40 cellular contexts compared by ENCODE assay signal in genomic region chr19:35419046-35419445, GRCh38. TPM values are rescaled to one million over a fixed set of nuclear protein-coding genes. Genes with fewer than 3 reads are reported as not detected.
"Had no signal": no experiment of that assay in that cellular context is flagged by ENCODE, and none has a peak within 500 bp of the region (broad histone marks: within the 10 kb centered on the region; RNA-seq: fewer than 3 reads in every experiment).

No MANE protein-coding gene starts in this region.

- ATAC-seq: activated CD8-positive, alpha-beta T cell treated with anti-CD3 and anti-CD28 coated beads for 36 hours; activated T-cell treated with anti-CD3 and anti-CD28 coated beads, Interleukin-2, amount 50 U/mL, for 72 hours; activated T-helper 17 cell treated with anti-CD3 and anti-CD28 coated beads, Interleukin-2, amount 50 U/mL, for 72 hours; PC-3; Right ventricle myocardium inferior; SK-N-SH treated with all-trans-retinoic acid at 6 μM for 48 hours had no signal

- H3K36me3 ChIP-seq: ascending aorta, cardiac muscle cell, MG63, Peyer's patch, WERI-Rb-1 had no signal

- H3K27ac ChIP-seq: ascending aorta, cardiac muscle cell, RWPE1, WERI-Rb-1 had no signal

- H3K27me3 ChIP-seq: ascending aorta, Peyer's patch had no signal

- H3K9me3 ChIP-seq: ascending aorta, MG63, Peyer's patch had no signal

- DNase-seq: activated CD4-positive, alpha-beta T cell treated with anti-CD3 and anti-CD28 coated beads for 1 hour; activated CD4-positive, alpha-beta T cell treated with anti-CD3 and anti-CD28 coated beads, Interleukin-2, amount 10 ng/mL, durations not matched to agents 24 days and 14 days; activated CD4-positive, alpha-beta T cell treated with anti-CD3 and anti-CD28 coated beads, Interleukin-2, amount 50 U/mL, for 4 hours; activated CD4-positive, CD25-positive, alpha-beta regulatory T cell; activated CD8-positive, alpha-beta T cell treated with anti-CD3 and anti-CD28 coated beads for 36 hours; activated effector memory CD4-positive, alpha-beta T cell treated with anti-CD3 and anti-CD28 coated beads, Interleukin-2, amount 50 U/mL, for 16 hours; activated naive CD4-positive, alpha-beta T cell treated with Interleukin-2 at 50 U/mL for 16 hours; activated naive CD8-positive, alpha-beta T cell treated with anti-CD3 and anti-CD28 coated beads, Interleukin-2, amount 10 ng/mL, durations not matched to agents 7 days and 5 days; activated T-cell treated with anti-CD3 and anti-CD28 coated beads, Interleukin-2, amount 50 U/mL, for 1 hour; activated T-cell treated with anti-CD3 and anti-CD28 coated beads, Interleukin-2, amount 50 U/mL, for 72 hours; amygdala; Karpas-422; KBM-7; MG63; NCI-H1048; NCI-H1105 treated with DMSO at 0.1 percent for 48 hours; NCI-H1436; NCI-H1694; NCI-H1930; NCI-H2081 treated with DMSO at 0.1 percent for 48 hours; NCI-H2171; NCI-H510A; NCI-H526; NCI-H748 treated with DMSO at 0.1 percent for 48 hours; NK-92 treated with Interleukin-12 subunit alpha and Interleukin-12 subunit beta, amount 100 ng/mL, for 24 hours; PC-3; Peyer's patch; SIG-M5; T-helper 1 cell; T-helper 2 cell; T-helper 9 cell; WERI-Rb-1 had no signal

- H3K4me1 ChIP-seq: ascending aorta had no signal

- H3K4me3 ChIP-seq: ascending aorta, cardiac muscle cell, MG63, Peyer's patch had no signal

RNA-seq across cellular contexts. Expression of gene FFAR2, which starts 29.0 kb away (rescaled TPM):
- total RNA-seq: activated CD4-positive, alpha-beta T cell treated with anti-CD3 and anti-CD28 coated beads, Interleukin-2, amount 10 ng/mL, durations not matched to agents 24 days and 14 days; activated CD8-positive, alpha-beta memory T cell treated with anti-CD3 and anti-CD28 coated beads for 36 hours; activated CD8-positive, alpha-beta T cell treated with anti-CD3 and anti-CD28 coated beads for 36 hours; activated naive CD8-positive, alpha-beta T cell treated with anti-CD3 and anti-CD28 coated beads, Interleukin-2, amount 10 ng/mL, durations not matched to agents 7 days and 5 days; activated T-cell treated with anti-CD3 and anti-CD28 coated beads, Interleukin-2, amount 50 U/mL, for 72 hours; activated T-helper 17 cell treated with anti-CD3 and anti-CD28 coated beads, Interleukin-2, amount 50 U/mL, for 72 hours; ascending aorta; cardiac muscle cell; PC-3 had no signal
- polyA plus RNA-seq: cardiac muscle cell had no signal

RNA-seq across cellular contexts. Expression of gene GPR42, which starts 48.2 kb away (rescaled TPM):
- total RNA-seq: activated CD8-positive, alpha-beta memory T cell treated with anti-CD3 and anti-CD28 coated beads for 36 hours; activated naive CD8-positive, alpha-beta T cell treated with anti-CD3 and anti-CD28 coated beads, Interleukin-2, amount 10 ng/mL, durations not matched to agents 7 days and 5 days; ascending aorta; PC-3; Right ventricle myocardium inferior; SK-MEL-5 had no signal
- polyA plus RNA-seq: cardiac muscle cell had no signal
